ENCODE assay signal across 22 cellular contexts in genomic region chr14:34450542-34450915, GRCh38. TPM values are rescaled to one million over a fixed set of nuclear protein-coding genes. Genes with fewer than 3 reads are reported as not detected.
DNase-seq lines count a peak whose midpoint lies in the region; ATAC-seq and TF ChIP-seq lines count a peak whose summit lies in the region.
"Had no signal": no experiment of that assay in that cellular context is flagged by ENCODE, and none has a peak within 500 bp of the region (broad histone marks: within the 10 kb centered on the region; RNA-seq: fewer than 3 reads in every experiment).

No MANE protein-coding gene starts in this region.

- no peaks in the 10 kb centered on the region for H3K9me3 Mint-ChIP-seq in CD4-positive, alpha-beta T cell
- H3K9me3 Mint-ChIP-seq: activated CD4-positive, alpha-beta T cell treated with anti-CD3 and anti-CD28 coated beads, Interleukin-2, amount 10 ng/mL, durations not matched to agents 24 days and 14 days; GM23338; natural killer cell treated with Interleukin-12 subunit alpha and Interleukin-12 subunit beta and Interleukin-15 and Interleukin-18, amount 100 ng/mL, for 72 hours had no signal

- peak overlapping the region; percentile 74 for H3K27ac ChIP-seq in PC-3 (ENCODE audit: low read length)
- H3K27ac ChIP-seq in caudate nucleus (ENCODE audit: low read depth, low read length), result no peak overlapping the region
- no peak overlapping the region for H3K27ac ChIP-seq in CD4-positive, alpha-beta T cell (ENCODE audit: low read depth, low read length)
- H3K27ac ChIP-seq: breast epithelium, gastrocnemius medialis, RWPE1, stomach, upper lobe of left lung had no signal

- peaks cover 42% of the 10 kb centered on the region for H3K4me1 ChIP-seq in PC-3 (ENCODE audit: insufficient read depth, low read length)
- H3K4me1 ChIP-seq in mucosa of descending colon (ENCODE audit: low read depth), result peaks cover 17% of the 10 kb centered on the region
- H3K4me1 ChIP-seq: BE2C had no signal

- peaks cover 92% of the 10 kb centered on the region for H3K79me2 ChIP-seq in PC-3 (ENCODE audit: low read length)

- peaks cover 25% of the 10 kb centered on the region; the same call in 1 of the 2 replicates for H4K20me1 ChIP-seq in PC-3 (ENCODE audit: low read length)

- no peak overlapping the region for H2AFZ ChIP-seq in PC-3 (ENCODE audit: low read length)
- H2AFZ ChIP-seq: GM23338 had no signal

- 0 out of 2 replicates have a peak overlapping the region, but pooled peaks have one; percentile 48 for H3K4me2 ChIP-seq in PC-3 (ENCODE audit: low read length)
- H3K4me2 ChIP-seq: GM23338 had no signal

- no peaks in the 10 kb centered on the region for H3K27me3 Mint-ChIP-seq in CD4-positive, alpha-beta T cell
- H3K27me3 Mint-ChIP-seq: activated CD4-positive, alpha-beta T cell treated with anti-CD3 and anti-CD28 coated beads, Interleukin-2, amount 10 ng/mL, durations not matched to agents 24 days and 14 days; natural killer cell treated with Interleukin-12 subunit alpha and Interleukin-12 subunit beta and Interleukin-15 and Interleukin-18, amount 100 ng/mL, for 72 hours; progenitor cell of endocrine pancreas had no signal

- H3K27me3 ChIP-seq in PC-3 (ENCODE audit: low read length), result no peaks in the 10 kb centered on the region
- no peaks in the 10 kb centered on the region for H3K27me3 ChIP-seq in CD4-positive, alpha-beta T cell (ENCODE audit: control insufficient read depth, insufficient read depth, low read length)
- H3K27me3 ChIP-seq: BE2C, breast epithelium, gastrocnemius medialis, stomach, upper lobe of left lung had no signal

- POLR2A ChIA-PET in PC-3 (lab: Charles Lee; ENCODE audit: unreplicated experiment), result interaction anchor here (0.6 kb wide), 1 partner anchor 13 kb away, joined by 12 read pairs; no protein-coding TSS in a partner anchor
- POLR2A ChIA-PET in CD4-positive, alpha-beta T cell (lab: Charles Lee), result no interaction called here

- H3K27ac Mint-ChIP-seq in CD4-positive, alpha-beta T cell, result no peak overlapping the region
- H3K27ac Mint-ChIP-seq: activated CD4-positive, alpha-beta T cell treated with anti-CD3 and anti-CD28 coated beads, Interleukin-2, amount 10 ng/mL, durations not matched to agents 24 days and 14 days; GM23338; natural killer cell treated with Interleukin-12 subunit alpha and Interleukin-12 subunit beta and Interleukin-15 and Interleukin-18, amount 100 ng/mL, for 72 hours; progenitor cell of endocrine pancreas had no signal

- no peaks in the 10 kb centered on the region for H3K9me2 ChIP-seq in PC-3 (replicated peaks; ENCODE audit: low read length)

- peaks cover 10% of the 10 kb centered on the region for H3K36me3 Mint-ChIP-seq in CD4-positive, alpha-beta T cell (ENCODE audit: low read depth)
- H3K36me3 Mint-ChIP-seq: natural killer cell treated with Interleukin-12 subunit alpha and Interleukin-12 subunit beta and Interleukin-15 and Interleukin-18, amount 100 ng/mL, for 72 hours had no signal

- H3K9me3 ChIP-seq in PC-3 (ENCODE audit: low read length) (no peaks in the 10 kb centered on the region), mucosa of descending colon (no peaks in the 10 kb centered on the region)
- no peaks in the 10 kb centered on the region for H3K9me3 ChIP-seq in CD4-positive, alpha-beta T cell (ENCODE audit: control insufficient read depth, low read length)
- H3K9me3 ChIP-seq: BE2C, breast epithelium, gastrocnemius medialis, stomach, upper lobe of left lung had no signal

- no peak overlapping the region for H3K9ac ChIP-seq in PC-3 (ENCODE audit: low read length)

- no peaks in the 10 kb centered on the region for H3K4me1 Mint-ChIP-seq in CD4-positive, alpha-beta T cell (ENCODE audit: low read depth)
- H3K4me1 Mint-ChIP-seq: GM23338 had no signal

- no peak for TF ChIP-seq CTCF in PC-3 (conservative IDR thresholded peaks at IDR 0.05; ENCODE audit: low read depth, low read length)
- no peak for TF ChIP-seq CTCF in mucosa of descending colon (IDR thresholded peaks at IDR 0.05)
- no peak for TF ChIP-seq CTCF in CD4-positive, alpha-beta T cell (IDR thresholded peaks at IDR 0.05)

- BruUV-seq in PC-3 (replicated peaks; lab: Mats Ljungman, UMichigan), result no TSS peak

- no peak overlapping the region for H3K4me3 ChIP-seq in PC-3 (ENCODE audit: low read length)
- H3K4me3 ChIP-seq in mucosa of descending colon, result no peak overlapping the region
- H3K4me3 ChIP-seq: breast epithelium, gastrocnemius medialis, GM23338, stomach, upper lobe of left lung had no signal

- H3K36me3 ChIP-seq in PC-3 (ENCODE audit: low read depth, low read length) (peaks cover 17% of the 10 kb centered on the region), mucosa of descending colon (ENCODE audit: low read depth) (no peaks in the 10 kb centered on the region)
- H3K36me3 ChIP-seq: breast epithelium had no signal

- intact Hi-C loops in PC-3 (cut with micrococcal nuclease), result no loop called here
- intact Hi-C loops in mucosa of descending colon (cut with DNase I, micrococcal nuclease), result no loop called here
- intact Hi-C loops in CD4-positive, alpha-beta T cell (cut with DNase I, micrococcal nuclease), result no loop called here

- H3F3A ChIP-seq in PC-3 (ENCODE audit: low read length, unreplicated experiment), result no peaks in the 10 kb centered on the region

- peak; percentile 94 for ATAC-seq in PC-3
- peak; percentile 83 for ATAC-seq in mucosa of descending colon
- no peak for ATAC-seq in CD4-positive, alpha-beta T cell (ENCODE audit: poor library complexity)
- ATAC-seq: gastrocnemius medialis; GM23338; natural killer cell treated with Interleukin-12 subunit alpha and Interleukin-12 subunit beta and Interleukin-15 and Interleukin-18, amount 100 ng/mL, for 72 hours had no signal

- CTCF ChIA-PET in PC-3 (lab: Charles Lee), result interaction anchor here (0.8 kb wide), 1 partner anchor 118 kb away, joined by 3 read pairs; no protein-coding TSS in a partner anchor
- CTCF ChIA-PET in CD4-positive, alpha-beta T cell (lab: Charles Lee), result no interaction called here

- H3K4me3 Mint-ChIP-seq in CD4-positive, alpha-beta T cell, result no peak overlapping the region
- H3K4me3 Mint-ChIP-seq: activated CD4-positive, alpha-beta T cell treated with anti-CD3 and anti-CD28 coated beads, Interleukin-2, amount 10 ng/mL, durations not matched to agents 24 days and 14 days; GM23338; natural killer cell treated with Interleukin-12 subunit alpha and Interleukin-12 subunit beta and Interleukin-15 and Interleukin-18, amount 100 ng/mL, for 72 hours had no signal

- DNase-seq in NCI-H1092 treated with DMSO at 0.1 percent for 48 hours (lab: John Stamatoyannopoulos, UW), result peak; percentile 94
- peak; percentile 93 for DNase-seq in NCI-H2081 treated with DMSO at 0.1 percent for 48 hours (lab: John Stamatoyannopoulos, UW)
- DNase-seq in PC-3, result peak; percentile 79
- DNase-seq in mucosa of descending colon, result no peak
- no peak for DNase-seq in T-helper 1 cell
- DNase-seq in caudate nucleus (lab: John Stamatoyannopoulos, UW), result no peak
- no peak for DNase-seq in CD4-positive, alpha-beta T cell
- DNase-seq: activated CD4-positive, alpha-beta T cell treated with anti-CD3 and anti-CD28 coated beads, Interleukin-2, amount 10 ng/mL, durations not matched to agents 24 days and 14 days; activated CD8-positive, alpha-beta memory T cell treated with anti-CD3 and anti-CD28 coated beads, Interleukin-2, amount 50 U/mL, for 4 hours; BE2C; erythroblast; gastrocnemius medialis; GF-D8; mesenchymal stem cell; stimulated activated CD4-positive, alpha-beta T cell treated with anti-CD3 and anti-CD28 coated beads, Interleukin-4, amount 100 ng/mL, for 1 hour; stomach; upper lobe of left lung had no signal

RNA-seq across cellular contexts. Expression of gene SPTSSA, which starts 11.5 kb away (rescaled TPM):
- 8.7 and 14.0 TPM in 2 replicates for total RNA-seq in PC-3 (2014; rRNA removed)
- total RNA-seq in mucosa of descending colon, result 10 to 100 TPM; 39.0 to 63.9 (median 44.2) TPM
- total RNA-seq in CD4-positive, alpha-beta T cell, result 1 to 10 TPM; 1.4 to 1.6 TPM

Comparison
In these comparisons a context has a peak if more than half of its experiments do, and no peak if none do; other contexts are left out.
1. DNase-seq: peak in NCI-H1092 treated with DMSO at 0.1 percent for 48 hours (single experiment), NCI-H2081 treated with DMSO at 0.1 percent for 48 hours (single experiment) and PC-3 (single experiment); none in mucosa of descending colon (0 of 3), T-helper 1 cell (0 of 5), caudate nucleus (0 of 61) and CD4-positive, alpha-beta T cell (0 of 10).